ENCODE assay signal across 16 cellular contexts in the genomic region with DNA sequence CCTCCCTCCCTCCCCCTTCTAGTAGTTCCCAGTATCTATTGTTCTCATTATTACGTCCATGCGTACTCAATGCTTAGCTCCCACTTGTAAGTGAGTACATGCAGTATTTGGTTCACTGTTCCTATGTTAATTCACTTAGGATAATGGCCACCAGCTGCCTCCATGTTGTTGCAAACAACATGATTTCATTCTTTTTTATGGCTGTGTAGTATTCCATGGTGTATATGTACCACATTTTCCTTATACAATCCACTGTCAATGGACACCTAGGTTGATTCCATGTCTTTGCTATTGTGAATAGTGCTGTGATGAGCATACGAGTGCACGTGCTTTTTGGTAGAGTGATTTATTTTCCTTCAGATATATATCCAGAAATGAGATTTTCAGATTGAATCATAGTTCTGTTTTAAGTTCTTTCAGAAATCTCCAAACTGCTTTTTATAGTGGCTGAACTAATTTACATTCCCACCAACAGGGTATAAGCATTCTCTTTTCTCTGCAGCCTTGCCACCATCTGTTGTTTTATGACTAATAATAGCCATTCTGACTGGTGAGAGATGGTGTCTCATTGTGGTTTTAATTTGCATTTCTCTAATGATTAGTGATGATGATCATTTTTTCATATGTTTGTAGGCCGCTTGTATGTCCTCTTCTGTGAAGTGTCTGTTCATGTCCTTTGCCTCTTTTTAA. TPM values are rescaled to one million over a fixed set of nuclear protein-coding genes. Genes with fewer than 3 reads are reported as not detected.
DNase-seq lines count a peak whose midpoint lies in the region; ATAC-seq, FAIRE-seq and TF ChIP-seq lines count a peak whose summit lies in the region.
"Had no signal": no experiment of that assay in that cellular context is flagged by ENCODE, and none has a peak within 500 bp of the region (broad histone marks: within the 10 kb centered on the region; RNA-seq: fewer than 3 reads in every experiment).

No MANE protein-coding gene starts in this region.

- H3K4me3 Mint-ChIP-seq in natural killer cell treated with Interleukin-12 subunit alpha and Interleukin-12 subunit beta and Interleukin-15 and Interleukin-18, amount 100 ng/mL, for 72 hours, result no peak overlapping the region
- H3K4me3 Mint-ChIP-seq: activated B cell treated with CpG ODN at 0.5 μM for 24 hours; CD4-positive, alpha-beta T cell had no signal

- 10% methylated on average over 5 of the region's 5 CpGs for WGBS in K562 (ENCODE audit: insufficient coverage, low coverage, missing lambda C conversion rate)

- H3K9me3 Mint-ChIP-seq in natural killer cell treated with Interleukin-12 subunit alpha and Interleukin-12 subunit beta and Interleukin-15 and Interleukin-18, amount 100 ng/mL, for 72 hours, result no peaks in the 10 kb centered on the region
- H3K9me3 Mint-ChIP-seq: CD4-positive, alpha-beta T cell had no signal

- peaks cover under 1% of the 10 kb centered on the region in 2 donors for H3K4me1 Mint-ChIP-seq in natural killer cell treated with Interleukin-12 subunit alpha and Interleukin-12 subunit beta and Interleukin-15 and Interleukin-18, amount 100 ng/mL, for 72 hours (ENCODE audit: low read depth in 2 of 2)

- CTCF ChIA-PET in K562 (lab: Yijun Ruan, JAX; ENCODE audit: low intra/inter-chr PET ratio), result no interaction called here

- H3K36me3 ChIP-seq in K562 (ENCODE audit: control insufficient read depth, insufficient read depth, low read length), result no peaks in the 10 kb centered on the region
- H3K36me3 ChIP-seq: right atrium auricular region had no signal

- H3K27me3 ChIP-seq in K562 (ENCODE audit: control insufficient read depth in 2 of 2, insufficient read depth in 2 of 2, low read length in 2 of 2), result no peaks in the 10 kb centered on the region
- H3K27me3 ChIP-seq: right atrium auricular region had no signal

- no peaks in the 10 kb centered on the region for H3K9me1 ChIP-seq in K562 (ENCODE audit: control insufficient read depth, insufficient read depth, low read length)

- H3K27ac ChIP-seq in K562 (ENCODE audit: extremely low read depth, low read depth, low read length), result no peak overlapping the region
- H3K27ac ChIP-seq: right atrium auricular region had no signal

- no peak overlapping the region for H2AFZ ChIP-seq in K562 (ENCODE audit: low read depth, low read length)

- no peak overlapping the region for H3K9ac ChIP-seq in K562 (ENCODE audit: insufficient read depth in 1 of 2, low read depth in 2 of 2, low read length in 2 of 2)

- H3K4me2 ChIP-seq in K562 (ENCODE audit: insufficient read depth, low read length), result no peak overlapping the region

- FAIRE-seq in K562 (lab: Jason Lieb, UNC), result no peak
- FAIRE-seq: frontal cortex, kidney had no signal

- no peak for TF ChIP-seq EP300 in K562 (IDR thresholded peaks at IDR 0.05; ENCODE audit: low read length)

- H3K4me3 ChIP-seq in K562, result no peak overlapping the region
- H3K4me3 ChIP-seq: right atrium auricular region had no signal

- no peaks in the 10 kb centered on the region for H3K79me2 ChIP-seq in K562 (ENCODE audit: control insufficient read depth, insufficient read depth, low read length)

- H3K27me3 Mint-ChIP-seq in natural killer cell treated with Interleukin-12 subunit alpha and Interleukin-12 subunit beta and Interleukin-15 and Interleukin-18, amount 100 ng/mL, for 72 hours, result peaks cover 0 to 18% of the 10 kb centered on the region in 2 donors
- H3K27me3 Mint-ChIP-seq: CD4-positive, alpha-beta T cell had no signal

- no peak overlapping the region for H3K27ac Mint-ChIP-seq in natural killer cell treated with Interleukin-12 subunit alpha and Interleukin-12 subunit beta and Interleukin-15 and Interleukin-18, amount 100 ng/mL, for 72 hours
- H3K27ac Mint-ChIP-seq: activated B cell treated with CpG ODN at 0.5 μM for 24 hours; CD4-positive, alpha-beta T cell had no signal

- no peak for DNase-seq in K562 (ENCODE audit: extremely low read depth in 1 of 4, low spot score in 3 of 4)
- DNase-seq in central memory CD4-positive, alpha-beta T cell, result no peak
- no peak for DNase-seq in C1 segment of cervical spinal cord (lab: John Stamatoyannopoulos, UW)
- DNase-seq in GM13976 (ENCODE audit: low spot score), result no peak
- DNase-seq in natural killer cell treated with Interleukin-12 subunit alpha and Interleukin-12 subunit beta and Interleukin-15 and Interleukin-18, amount 100 ng/mL, for 72 hours (ENCODE audit: low spot score), result no peak
- DNase-seq: activated B cell treated with CpG ODN at 0.5 μM for 24 hours; CD4-positive, alpha-beta T cell; kidney; NCI-H1694 treated with DMSO at 0.1 percent for 48 hours had no signal

- BruUV-seq in K562 (replicated peaks; lab: Mats Ljungman, UMichigan), result no TSS peak

- intact Hi-C loops in K562 (cut with micrococcal nuclease), result no loop called here

- no peak for TF ChIP-seq POLR2A in K562 (conservative IDR thresholded peaks at IDR 0.05)

- in situ Hi-C loops in K562 (cut with MboI), result loop anchor here (25.0 kb wide), 1 partner anchor 336 kb away; no protein-coding TSS in a partner anchor
- in situ Hi-C loops in GM13976 (cut with MboI; ENCODE audit: low sequenced_read_pairs, unreplicated experiment), result loop anchor here (10.0 to 25.0 kb wide), 2 partner anchors 103 to 336 kb away; no protein-coding TSS in a partner anchor

- H3K36me3 Mint-ChIP-seq in natural killer cell treated with Interleukin-12 subunit alpha and Interleukin-12 subunit beta and Interleukin-15 and Interleukin-18, amount 100 ng/mL, for 72 hours, result no peaks in the 10 kb centered on the region

- peak; percentile 79 for ATAC-seq in GM18858 (IDR thresholded peaks at IDR 0.05; ENCODE audit: unreplicated experiment)
- peak; percentile 73 for ATAC-seq in GM21447 (IDR thresholded peaks at IDR 0.05; ENCODE audit: unreplicated experiment)
- peak; percentile 74 for ATAC-seq in HG03064 (IDR thresholded peaks at IDR 0.05; ENCODE audit: low read depth, unreplicated experiment)
- no peak for ATAC-seq in K562
- ATAC-seq in natural killer cell treated with Interleukin-12 subunit alpha and Interleukin-12 subunit beta and Interleukin-15 and Interleukin-18, amount 100 ng/mL, for 72 hours, result no peak

- no peak for TF ChIP-seq RAD21 in K562 (CRISPR knock-in tag; conservative IDR thresholded peaks at IDR 0.05 in 1 of 2, IDR thresholded peaks at IDR 0.05 in 1 of 2)

- POLR2A ChIA-PET in K562 (lab: Yijun Ruan, JAX), result interaction anchor here (1.0 kb wide), 1 partner anchor 12 kb away, joined by 4 read pairs; no protein-coding TSS in a partner anchor

- H3K9me3 ChIP-seq in K562 (replicated peaks; ENCODE audit: control insufficient read depth, insufficient read depth, low read depth, low read length), result no peaks in the 10 kb centered on the region
- H3K9me3 ChIP-seq: right atrium auricular region had no signal

- H4K20me1 ChIP-seq in K562 (replicated peaks; ENCODE audit: control insufficient read depth, insufficient read depth, low read length), result no peaks in the 10 kb centered on the region

- no peaks in the 10 kb centered on the region; a peak in 1 of 5 replicates for H3K4me1 ChIP-seq in K562 (replicated peaks in 1 of 2; ENCODE audit: control insufficient read depth in 2 of 2, insufficient read depth in 2 of 2, low read length in 2 of 2)
- H3K4me1 ChIP-seq: right atrium auricular region had no signal

- TF ChIP-seq CTCF in K562 (IDR thresholded peaks at IDR 0.05 in 2 of 3, conservative IDR thresholded peaks at IDR 0.05 in 1 of 3; ENCODE audit: insufficient read depth in 2 of 3, low read depth in 1 of 3, low read length in 3 of 3) (no peak), GM13976 (IDR thresholded peaks at IDR 0.05; ENCODE audit: borderline replicate concordance, control extremely low read depth, extremely low read depth, insufficient read depth, missing control alignments) (no peak)

RNA-seq across cellular contexts. Expression of gene CLEC7A, which starts 17.9 kb away (rescaled TPM):
- not detected in 2 replicates for total RNA-seq in K562 (2011; cell fraction: chromatin; rRNA removed; ENCODE audit: low replicate concordance)
- not detected in 2 replicates for total RNA-seq in K562 (2011; cell fraction: nucleolus; rRNA removed)
- not detected in 2 replicates for total RNA-seq in K562 (2011; cell fraction: nucleoplasm; rRNA removed)
- total RNA-seq in K562 (2014; rRNA removed) (not detected in 2 replicates), K562 (2014; rRNA removed; fragmentation: Illumina TruSeq; extraction: Trizol) (not detected in 2 replicates), K562 (2015; rRNA removed; fragmentation: Illumina TruSeq; extraction: Trizol) (not detected in 2 replicates), K562 (2021) (0.16 TPM in 1 of 2 replicates, not detected in the other)
- polyA plus RNA-seq in K562 (2011; rRNA removed) (not detected in 2 replicates), K562 (2014; fragmentation: Illumina TruSeq; extraction: Trizol) (not detected in 2 replicates), K562 (2014; fragmentation: Nextera tagmentation; extraction: Ambion mirVana) (not detected), K562 (2014; rRNA removed) (not detected in 2 replicates)
- polyA plus RNA-seq in K562 (2011; cell fraction: cytosol; rRNA removed), result not detected in 2 replicates
- polyA plus RNA-seq in K562 (2011; cell fraction: nucleus; rRNA removed), result not detected in 2 replicates
- polyA plus RNA-seq in K562 (2012), result 0.09 TPM in 1 of 2 replicates, not detected in the other
- not detected in 2 replicates for polyA minus RNA-seq in K562 (2011; rRNA and poly(A)+ RNA removed)
- not detected in 2 replicates for polyA minus RNA-seq in K562 (2011; cell fraction: cytosol; rRNA and poly(A)+ RNA removed)
- not detected in 2 replicates for polyA minus RNA-seq in K562 (2011; cell fraction: nucleus; rRNA and poly(A)+ RNA removed)
- total RNA-seq in natural killer cell treated with Interleukin-12 subunit alpha and Interleukin-12 subunit beta and Interleukin-15 and Interleukin-18, amount 100 ng/mL, for 72 hours, result not detected
- total RNA-seq: G401, myocyte had no signal

RNA-seq across cellular contexts. Expression of gene OLR1, which starts 24.1 kb away (rescaled TPM):
- not detected in 2 replicates for total RNA-seq in K562 (2011; cell fraction: chromatin; rRNA removed; ENCODE audit: low replicate concordance)
- not detected in 2 replicates for total RNA-seq in K562 (2011; cell fraction: nucleolus; rRNA removed)
- total RNA-seq in K562 (2011; cell fraction: nucleoplasm; rRNA removed), result not detected in 2 replicates
- total RNA-seq in K562 (2014; rRNA removed) (not detected in 2 replicates), K562 (2014; rRNA removed; fragmentation: Illumina TruSeq; extraction: Trizol) (not detected in 2 replicates), K562 (2015; rRNA removed; fragmentation: Illumina TruSeq; extraction: Trizol) (not detected in 2 replicates), K562 (2021) (0.45 TPM in 1 of 2 replicates, not detected in the other)
- polyA plus RNA-seq in K562 (2011; rRNA removed) (not detected in 2 replicates), K562 (2014; fragmentation: Illumina TruSeq; extraction: Trizol) (not detected in 2 replicates), K562 (2014; fragmentation: Nextera tagmentation; extraction: Ambion mirVana) (not detected), K562 (2014; rRNA removed) (not detected in 2 replicates)
- polyA plus RNA-seq in K562 (2011; cell fraction: cytosol; rRNA removed), result not detected in 2 replicates
- polyA plus RNA-seq in K562 (2011; cell fraction: nucleus; rRNA removed), result not detected in 2 replicates
- polyA plus RNA-seq in K562 (2012), result not detected in 2 replicates
- 0.69 TPM in 1 of 2 replicates, not detected in the other for polyA minus RNA-seq in K562 (2011; rRNA and poly(A)+ RNA removed)
- not detected in 2 replicates for polyA minus RNA-seq in K562 (2011; cell fraction: cytosol; rRNA and poly(A)+ RNA removed)
- 0.11 TPM in 1 of 2 replicates, not detected in the other for polyA minus RNA-seq in K562 (2011; cell fraction: nucleus; rRNA and poly(A)+ RNA removed)
- not detected for total RNA-seq in natural killer cell treated with Interleukin-12 subunit alpha and Interleukin-12 subunit beta and Interleukin-15 and Interleukin-18, amount 100 ng/mL, for 72 hours
- total RNA-seq: activated B cell treated with CpG ODN at 0.5 μM for 24 hours; CD4-positive, alpha-beta T cell; myocyte had no signal

RNA-seq across cellular contexts. Expression of gene TMEM52B, which starts 31.0 kb away (rescaled TPM):
- total RNA-seq in K562 (2011; cell fraction: chromatin; rRNA removed; ENCODE audit: low replicate concordance), result not detected in 2 replicates
- total RNA-seq in K562 (2011; cell fraction: nucleolus; rRNA removed), result not detected in 2 replicates
- not detected in 2 replicates for total RNA-seq in K562 (2011; cell fraction: nucleoplasm; rRNA removed)
- total RNA-seq in K562 (2014; rRNA removed) (not detected in 2 replicates), K562 (2014; rRNA removed; fragmentation: Illumina TruSeq; extraction: Trizol) (not detected in 2 replicates), K562 (2015; rRNA removed; fragmentation: Illumina TruSeq; extraction: Trizol) (not detected in 2 replicates), K562 (2021) (not detected in 2 replicates)
- polyA plus RNA-seq in K562 (2011; rRNA removed) (not detected in 2 replicates), K562 (2014; fragmentation: Illumina TruSeq; extraction: Trizol) (not detected in 2 replicates), K562 (2014; fragmentation: Nextera tagmentation; extraction: Ambion mirVana) (not detected), K562 (2014; rRNA removed) (not detected in 2 replicates)
- polyA plus RNA-seq in K562 (2011; cell fraction: cytosol; rRNA removed), result not detected in 2 replicates
- polyA plus RNA-seq in K562 (2011; cell fraction: nucleus; rRNA removed), result not detected in 2 replicates
- polyA plus RNA-seq in K562 (2012), result not detected in 2 replicates
- polyA minus RNA-seq in K562 (2011; rRNA and poly(A)+ RNA removed), result not detected in 2 replicates
- not detected in 2 replicates for polyA minus RNA-seq in K562 (2011; cell fraction: cytosol; rRNA and poly(A)+ RNA removed)
- not detected in 2 replicates for polyA minus RNA-seq in K562 (2011; cell fraction: nucleus; rRNA and poly(A)+ RNA removed)
- not detected for total RNA-seq in natural killer cell treated with Interleukin-12 subunit alpha and Interleukin-12 subunit beta and Interleukin-15 and Interleukin-18, amount 100 ng/mL, for 72 hours
- total RNA-seq: activated B cell treated with CpG ODN at 0.5 μM for 24 hours; CD4-positive, alpha-beta T cell; frontal cortex; G401; myocyte had no signal

RNA-seq across cellular contexts. Expression of gene CLEC1A, which starts 49.1 kb away (rescaled TPM):
- total RNA-seq in K562 (2011; cell fraction: chromatin; rRNA removed; ENCODE audit: low replicate concordance), result not detected in 2 replicates
- not detected in 2 replicates for total RNA-seq in K562 (2011; cell fraction: nucleolus; rRNA removed)
- not detected in 2 replicates for total RNA-seq in K562 (2011; cell fraction: nucleoplasm; rRNA removed)
- total RNA-seq in K562 (2014; rRNA removed) (not detected in 2 replicates), K562 (2014; rRNA removed; fragmentation: Illumina TruSeq; extraction: Trizol) (not detected in 2 replicates), K562 (2015; rRNA removed; fragmentation: Illumina TruSeq; extraction: Trizol) (not detected in 2 replicates), K562 (2021) (not detected in 2 replicates)
- polyA plus RNA-seq in K562 (2011; rRNA removed) (not detected in 2 replicates), K562 (2014; fragmentation: Illumina TruSeq; extraction: Trizol) (not detected in 2 replicates), K562 (2014; fragmentation: Nextera tagmentation; extraction: Ambion mirVana) (under 1 TPM in 1 of 2 experiments, not detected in 1; 0.04 TPM), K562 (2014; rRNA removed) (not detected in 2 replicates)
- polyA plus RNA-seq in K562 (2011; cell fraction: cytosol; rRNA removed), result not detected in 2 replicates
- 0.07 TPM in 1 of 2 replicates, not detected in the other for polyA plus RNA-seq in K562 (2011; cell fraction: nucleus; rRNA removed)
- polyA plus RNA-seq in K562 (2012), result not detected in 2 replicates
- not detected in 2 replicates for polyA minus RNA-seq in K562 (2011; rRNA and poly(A)+ RNA removed)
- polyA minus RNA-seq in K562 (2011; cell fraction: cytosol; rRNA and poly(A)+ RNA removed), result not detected in 2 replicates
- polyA minus RNA-seq in K562 (2011; cell fraction: nucleus; rRNA and poly(A)+ RNA removed), result not detected in 2 replicates
- not detected for total RNA-seq in natural killer cell treated with Interleukin-12 subunit alpha and Interleukin-12 subunit beta and Interleukin-15 and Interleukin-18, amount 100 ng/mL, for 72 hours
- total RNA-seq: activated B cell treated with CpG ODN at 0.5 μM for 24 hours; CD4-positive, alpha-beta T cell; G401; myocyte had no signal

Comparison
In these comparisons a context has a peak if more than half of its experiments do, and no peak if none do; other contexts are left out.
1. ATAC-seq: peak in GM18858 (single experiment), GM21447 (single experiment) and HG03064 (single experiment); none in K562 (single experiment) and natural killer cell treated with Interleukin-12 subunit alpha and Interleukin-12 subunit beta and Interleukin-15 and Interleukin-18, amount 100 ng/mL, for 72 hours (0 of 2).